Comparison of ENCODE assay signal across 1 cellular context in the genomic region with DNA sequence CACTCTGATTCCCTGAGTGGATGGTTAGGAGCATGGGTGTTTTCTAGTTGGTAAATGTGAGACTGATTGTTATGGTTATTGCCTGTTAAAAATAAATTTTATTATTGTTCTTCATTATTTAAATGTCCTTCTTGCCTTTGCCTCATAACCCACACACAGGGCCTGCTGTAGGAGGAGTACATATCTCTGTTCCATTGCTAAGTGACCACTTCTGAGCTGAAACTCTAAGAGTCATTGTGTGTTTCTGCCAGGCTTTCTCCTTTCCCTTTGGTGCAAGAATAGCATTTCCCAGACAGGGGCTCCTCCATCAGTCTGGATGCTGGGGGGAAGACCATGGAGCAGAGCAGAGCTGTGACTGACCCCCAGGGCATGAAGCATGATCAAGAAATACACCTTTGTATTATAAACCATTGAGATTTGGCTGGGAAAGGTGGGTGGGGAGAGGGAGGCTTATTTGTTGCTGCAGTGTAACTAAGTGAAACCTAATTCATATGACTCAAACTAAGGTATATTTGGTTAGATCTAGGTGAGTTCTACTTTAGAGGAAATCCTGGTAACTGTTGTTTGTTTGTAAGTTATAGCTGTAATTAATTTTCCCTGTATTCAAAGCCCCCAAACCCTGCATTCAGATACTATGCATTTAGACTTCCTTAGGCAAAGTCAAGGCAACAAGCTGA.
TF ChIP-seq lines count a peak whose summit lies in the region.

No MANE protein-coding gene starts in this region.

TF ChIP-seq in GM23338, 12 proteins besides CTCF, POLR2A, EP300 and RAD21 (continued from another document):
- TF ChIP-seq NANOG (IDR thresholded peaks at IDR 0.05; ENCODE audit: borderline replicate concordance) (no peak), REST (IDR thresholded peaks at IDR 0.05; ENCODE audit: unreplicated experiment) (no peak), ZNF331 (CRISPR knock-in tag; IDR thresholded peaks at IDR 0.05; ENCODE audit: low read depth) (no peak), JUNB (IDR thresholded peaks at IDR 0.05; ENCODE audit: unreplicated experiment) (no peak), STAT1 (IDR thresholded peaks at IDR 0.05; ENCODE audit: unreplicated experiment) (no peak), EZH2phosphoT487 (IDR thresholded peaks at IDR 0.05; ENCODE audit: unreplicated experiment) (no peak), EZH2 (IDR thresholded peaks at IDR 0.05; ENCODE audit: low read depth, unreplicated experiment) (no peak), POLR2AphosphoS5 (IDR thresholded peaks at IDR 0.05; ENCODE audit: low read depth) (no peak), CREB1 (CRISPR knock-in tag; IDR thresholded peaks at IDR 0.05; ENCODE audit: low read depth) (no peak), ZNF114 (CRISPR knock-in tag; IDR thresholded peaks at IDR 0.05) (no peak)
- TF ChIP-seq, protein P1, sequence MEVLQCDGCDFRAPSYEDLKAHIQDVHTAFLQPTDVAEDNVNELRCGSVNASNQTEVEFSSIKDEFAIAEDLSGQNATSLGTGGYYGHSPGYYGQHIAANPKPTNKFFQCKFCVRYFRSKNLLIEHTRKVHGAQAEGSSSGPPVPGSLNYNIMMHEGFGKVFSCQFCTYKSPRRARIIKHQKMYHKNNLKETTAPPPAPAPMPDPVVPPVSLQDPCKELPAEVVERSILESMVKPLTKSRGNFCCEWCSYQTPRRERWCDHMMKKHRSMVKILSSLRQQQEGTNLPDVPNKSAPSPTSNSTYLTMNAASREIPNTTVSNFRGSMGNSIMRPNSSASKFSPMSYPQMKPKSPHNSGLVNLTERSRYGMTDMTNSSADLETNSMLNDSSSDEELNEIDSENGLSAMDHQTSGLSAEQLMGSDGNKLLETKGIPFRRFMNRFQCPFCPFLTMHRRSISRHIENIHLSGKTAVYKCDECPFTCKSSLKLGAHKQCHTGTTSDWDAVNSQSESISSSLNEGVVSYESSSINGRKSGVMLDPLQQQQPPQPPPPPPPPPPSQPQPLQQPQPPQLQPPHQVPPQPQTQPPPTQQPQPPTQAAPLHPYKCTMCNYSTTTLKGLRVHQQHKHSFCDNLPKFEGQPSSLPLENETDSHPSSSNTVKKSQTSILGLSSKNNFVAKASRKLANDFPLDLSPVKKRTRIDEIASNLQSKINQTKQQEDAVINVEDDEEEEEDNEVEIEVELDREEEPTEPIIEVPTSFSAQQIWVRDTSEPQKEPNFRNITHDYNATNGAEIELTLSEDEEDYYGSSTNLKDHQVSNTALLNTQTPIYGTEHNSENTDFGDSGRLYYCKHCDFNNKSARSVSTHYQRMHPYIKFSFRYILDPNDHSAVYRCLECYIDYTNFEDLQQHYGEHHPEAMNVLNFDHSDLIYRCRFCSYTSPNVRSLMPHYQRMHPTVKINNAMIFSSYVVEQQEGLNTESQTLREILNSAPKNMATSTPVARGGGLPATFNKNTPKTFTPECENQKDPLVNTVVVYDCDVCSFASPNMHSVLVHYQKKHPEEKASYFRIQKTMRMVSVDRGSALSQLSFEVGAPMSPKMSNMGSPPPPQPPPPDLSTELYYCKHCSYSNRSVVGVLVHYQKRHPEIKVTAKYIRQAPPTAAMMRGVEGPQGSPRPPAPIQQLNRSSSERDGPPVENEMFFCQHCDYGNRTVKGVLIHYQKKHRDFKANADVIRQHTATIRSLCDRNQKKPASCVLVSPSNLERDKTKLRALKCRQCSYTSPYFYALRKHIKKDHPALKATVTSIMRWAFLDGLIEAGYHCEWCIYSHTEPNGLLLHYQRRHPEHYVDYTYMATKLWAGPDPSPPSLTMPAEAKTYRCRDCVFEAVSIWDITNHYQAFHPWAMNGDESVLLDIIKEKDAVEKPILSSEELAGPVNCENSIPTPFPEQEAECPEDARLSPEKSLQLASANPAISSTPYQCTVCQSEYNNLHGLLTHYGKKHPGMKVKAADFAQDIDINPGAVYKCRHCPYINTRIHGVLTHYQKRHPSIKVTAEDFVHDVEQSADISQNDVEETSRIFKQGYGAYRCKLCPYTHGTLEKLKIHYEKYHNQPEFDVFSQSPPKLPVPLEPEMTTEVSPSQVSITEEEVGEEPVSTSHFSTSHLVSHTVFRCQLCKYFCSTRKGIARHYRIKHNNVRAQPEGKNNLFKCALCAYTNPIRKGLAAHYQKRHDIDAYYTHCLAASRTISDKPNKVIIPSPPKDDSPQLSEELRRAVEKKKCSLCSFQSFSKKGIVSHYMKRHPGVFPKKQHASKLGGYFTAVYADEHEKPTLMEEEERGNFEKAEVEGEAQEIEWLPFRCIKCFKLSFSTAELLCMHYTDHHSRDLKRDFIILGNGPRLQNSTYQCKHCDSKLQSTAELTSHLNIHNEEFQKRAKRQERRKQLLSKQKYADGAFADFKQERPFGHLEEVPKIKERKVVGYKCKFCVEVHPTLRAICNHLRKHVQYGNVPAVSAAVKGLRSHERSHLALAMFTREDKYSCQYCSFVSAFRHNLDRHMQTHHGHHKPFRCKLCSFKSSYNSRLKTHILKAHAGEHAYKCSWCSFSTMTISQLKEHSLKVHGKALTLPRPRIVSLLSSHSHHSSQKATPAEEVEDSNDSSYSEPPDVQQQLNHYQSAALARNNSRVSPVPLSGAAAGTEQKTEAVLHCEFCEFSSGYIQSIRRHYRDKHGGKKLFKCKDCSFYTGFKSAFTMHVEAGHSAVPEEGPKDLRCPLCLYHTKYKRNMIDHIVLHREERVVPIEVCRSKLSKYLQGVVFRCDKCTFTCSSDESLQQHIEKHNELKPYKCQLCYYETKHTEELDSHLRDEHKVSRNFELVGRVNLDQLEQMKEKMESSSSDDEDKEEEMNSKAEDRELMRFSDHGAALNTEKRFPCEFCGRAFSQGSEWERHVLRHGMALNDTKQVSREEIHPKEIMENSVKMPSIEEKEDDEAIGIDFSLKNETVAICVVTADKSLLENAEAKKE (CRISPR knock-in tag; IDR thresholded peaks at IDR 0.05), result no peak
